In the genomic region with DNA sequence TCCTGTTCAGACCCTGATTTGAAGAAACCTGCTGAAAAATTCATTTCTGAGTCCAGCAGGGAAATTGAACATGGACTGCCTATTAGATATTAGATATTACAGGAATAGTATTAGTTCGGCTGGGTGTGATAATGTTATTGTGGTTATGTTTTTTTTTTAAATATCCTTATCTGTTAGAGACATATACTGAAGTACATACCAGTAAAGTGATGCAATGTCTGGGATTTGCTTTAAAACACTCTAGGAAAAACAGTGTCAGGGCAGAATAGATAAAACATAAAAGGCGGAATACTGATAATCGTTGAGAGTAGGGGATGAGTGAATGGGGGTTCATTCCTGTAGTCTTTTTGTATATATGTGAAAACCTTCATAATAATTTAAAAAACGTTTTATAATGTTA, we compare ENCODE assay signal across 25 cellular contexts. TPM values are rescaled to one million over a fixed set of nuclear protein-coding genes. Genes with fewer than 3 reads are reported as not detected.
"Had no signal": no experiment of that assay in that cellular context is flagged by ENCODE, and none has a peak within 500 bp of the region (broad histone marks: within the 10 kb centered on the region; RNA-seq: fewer than 3 reads in every experiment).

No MANE protein-coding gene starts in this region.

- H3K36me3 Mint-ChIP-seq: immature natural killer cell; naive B cell; stimulated activated naive B cell treated with anti-CD40 and anti-IgM and Interleukin-4, amounts not matched to agents 10 μg/mL and 1 μg/mL and 100 μg/mL, for 72 hours had no signal

- H2AFZ ChIP-seq: parathyroid adenoma had no signal

- H3K4me3 Mint-ChIP-seq: immature natural killer cell; naive B cell; nephron; stimulated activated naive B cell treated with anti-CD40 and anti-IgM and Interleukin-4, amounts not matched to agents 10 μg/mL and 1 μg/mL and 100 μg/mL, for 72 hours; stimulated activated naive CD8-positive, alpha-beta T cell treated with anti-CD3 and anti-CD28 coated beads, Interleukin-15, amount 100 ng/mL, for 72 hours had no signal

- H3K4me1 ChIP-seq: colonic mucosa, gastroesophageal sphincter, parathyroid adenoma, prostate gland, testis, upper lobe of right lung, vagina had no signal

- H3K27ac Mint-ChIP-seq: immature natural killer cell; naive B cell; stimulated activated naive B cell treated with anti-CD40 and anti-IgM and Interleukin-4, amounts not matched to agents 10 μg/mL and 1 μg/mL and 100 μg/mL, for 72 hours; stimulated activated naive CD8-positive, alpha-beta T cell treated with anti-CD3 and anti-CD28 coated beads, Interleukin-15, amount 100 ng/mL, for 72 hours had no signal

- H3K79me2 ChIP-seq: parathyroid adenoma had no signal

- H3K9ac ChIP-seq: parathyroid adenoma had no signal

- H3K9me3 Mint-ChIP-seq: immature natural killer cell; nephron; stimulated activated naive CD8-positive, alpha-beta T cell treated with anti-CD3 and anti-CD28 coated beads, Interleukin-15, amount 100 ng/mL, for 72 hours had no signal

- H3K4me3 ChIP-seq: colonic mucosa, gastroesophageal sphincter, lung, prostate gland, testis, tibial nerve, upper lobe of right lung, vagina had no signal

- H3K27me3 ChIP-seq: colonic mucosa, testis, tibial nerve, upper lobe of right lung, vagina had no signal

- H3K4me1 Mint-ChIP-seq: immature natural killer cell; stimulated activated naive B cell treated with anti-CD40 and anti-IgM and Interleukin-4, amounts not matched to agents 10 μg/mL and 1 μg/mL and 100 μg/mL, for 72 hours; stimulated activated naive CD8-positive, alpha-beta T cell treated with anti-CD3 and anti-CD28 coated beads, Interleukin-15, amount 100 ng/mL, for 72 hours had no signal

- H3K9me3 ChIP-seq: colonic mucosa, gastroesophageal sphincter, prostate gland, testis, tibial nerve, upper lobe of right lung, vagina had no signal

- H3K27ac ChIP-seq: colonic mucosa, gastroesophageal sphincter, parathyroid adenoma, prostate gland, testis, tibial nerve, upper lobe of right lung, vagina had no signal

- DNase-seq: colonic mucosa; dermis blood vessel endothelial cell; foreskin fibroblast; immature natural killer cell; left colon; left ventricle myocardium superior; mesenchymal stem cell; naive B cell; stimulated activated CD4-positive, alpha-beta T cell treated with anti-CD3 and anti-CD28 coated beads, Interleukin-2, amount 100 ng/mL, for 24 hours; stimulated activated CD4-positive, alpha-beta T cell treated with anti-CD3 and anti-CD28 coated beads, Interleukin-4, amount 100 ng/mL, for 4 hours; stimulated activated naive B cell treated with anti-CD40 and anti-IgM and Interleukin-4, amounts not matched to agents 10 μg/mL and 1 μg/mL and 100 μg/mL, for 72 hours; stimulated activated naive CD8-positive, alpha-beta T cell treated with anti-CD3 and anti-CD28 coated beads, Interleukin-15, amount 100 ng/mL, for 72 hours; testis; upper lobe of right lung had no signal

- H3K36me3 ChIP-seq: colonic mucosa, gastroesophageal sphincter, prostate gland, tibial nerve, upper lobe of right lung, vagina had no signal

RNA-seq across cellular contexts. Expression of gene AMER2, which starts 28.7 kb away (rescaled TPM):
- total RNA-seq: dermis blood vessel endothelial cell, endothelial cell of umbilical vein, left ventricle myocardium superior, renal cortical epithelial cell, skeletal muscle tissue, upper lobe of right lung, vagina had no signal
- polyA plus RNA-seq: endothelial cell of umbilical vein, esophagus, immature natural killer cell had no signal
